In the genomic region with DNA sequence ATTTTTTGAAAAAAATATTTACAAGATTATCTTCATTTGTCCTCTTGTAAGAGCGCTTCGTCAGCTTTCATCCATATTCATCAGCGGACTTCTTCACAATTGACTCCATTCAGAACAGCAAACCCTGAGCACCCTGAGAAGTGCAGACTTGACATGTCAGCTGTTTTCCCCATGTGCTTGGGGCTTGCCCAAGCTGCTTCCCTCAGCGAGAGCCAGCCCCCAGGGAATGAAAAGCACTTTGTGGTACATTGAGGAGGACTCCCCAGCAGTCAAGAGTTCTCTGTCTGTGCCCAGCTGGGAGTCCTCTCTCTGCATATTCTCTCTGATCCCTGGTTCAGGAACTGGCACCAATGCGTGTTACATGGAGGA, we compare ENCODE assay signal across 1 cellular context.
TF ChIP-seq lines count a peak whose summit lies in the region.

No MANE protein-coding gene starts in this region.

TF ChIP-seq in IMR-90, 13 proteins besides CTCF, POLR2A, EP300 and RAD21 (continued from another document):
- TF ChIP-seq, protein P1, sequence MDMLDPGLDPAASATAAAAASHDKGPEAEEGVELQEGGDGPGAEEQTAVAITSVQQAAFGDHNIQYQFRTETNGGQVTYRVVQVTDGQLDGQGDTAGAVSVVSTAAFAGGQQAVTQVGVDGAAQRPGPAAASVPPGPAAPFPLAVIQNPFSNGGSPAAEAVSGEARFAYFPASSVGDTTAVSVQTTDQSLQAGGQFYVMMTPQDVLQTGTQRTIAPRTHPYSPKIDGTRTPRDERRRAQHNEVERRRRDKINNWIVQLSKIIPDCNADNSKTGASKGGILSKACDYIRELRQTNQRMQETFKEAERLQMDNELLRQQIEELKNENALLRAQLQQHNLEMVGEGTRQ (IDR thresholded peaks at IDR 0.05; ENCODE audit: low read depth, low read length), result no peak
- TF ChIP-seq RFX5 (IDR thresholded peaks at IDR 0.05; ENCODE audit: low read depth, low read length), result no peak
- TF ChIP-seq ELK1 (IDR thresholded peaks at IDR 0.05; ENCODE audit: borderline replicate concordance, low read depth, low read length), result no peak
- TF ChIP-seq MXI1 (IDR thresholded peaks at IDR 0.05; ENCODE audit: borderline replicate concordance, low read depth, low read length), result no peak
- TF ChIP-seq MAZ (IDR thresholded peaks at IDR 0.05; ENCODE audit: borderline replicate concordance, low read depth, low read length), result no peak
- no peak for TF ChIP-seq BHLHE40 (IDR thresholded peaks at IDR 0.05; ENCODE audit: low read depth, low read length)
